12 cellular contexts compared by ENCODE assay signal in the genomic region with DNA sequence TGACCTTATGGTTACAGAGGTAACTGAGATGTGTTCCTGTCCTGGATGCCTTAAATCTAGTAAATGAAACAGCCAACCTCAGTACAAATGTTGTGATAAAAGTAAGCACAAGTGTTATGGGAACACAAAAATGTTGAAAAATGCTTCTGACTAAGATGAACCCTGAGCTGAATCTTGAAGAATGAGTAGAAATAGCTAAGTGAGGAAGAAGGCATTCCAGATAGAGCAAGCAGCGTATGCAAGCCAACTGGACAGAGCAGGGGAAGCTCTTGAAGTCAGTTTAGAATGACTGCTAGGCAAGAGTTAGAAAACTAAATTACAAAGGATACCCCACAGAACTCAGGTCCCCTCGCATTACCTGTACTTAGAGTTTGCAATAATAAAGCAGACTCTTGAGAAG. TPM values are rescaled to one million over a fixed set of nuclear protein-coding genes. Genes with fewer than 3 reads are reported as not detected.
DNase-seq lines count a peak whose midpoint lies in the region; ATAC-seq and TF ChIP-seq lines count a peak whose summit lies in the region.
"Had no signal": no experiment of that assay in that cellular context is flagged by ENCODE, and none has a peak within 500 bp of the region (broad histone marks: within the 10 kb centered on the region; RNA-seq: fewer than 3 reads in every experiment).

No MANE protein-coding gene starts in this region.

- no peak for ATAC-seq in activated naive CD4-positive, alpha-beta T cell treated with anti-CD3 and anti-CD28 coated beads, Interleukin-2, amount 50 U/mL, for 72 hours
- ATAC-seq in T-cell (replicated peaks in 1 of 4) (no peak), omental fat pad (ENCODE audit: low FRiP score) (no peak)
- ATAC-seq in activated CD8-positive, alpha-beta T cell treated with anti-CD3 and anti-CD28 coated beads, Interleukin-2, amount 10 ng/mL, durations not matched to agents 7 days and 5 days, result no peak
- ATAC-seq: foreskin keratinocyte had no signal

- no peaks in the 10 kb centered on the region for H3K27me3 ChIP-seq in subcutaneous abdominal adipose tissue (ENCODE audit: control insufficient read depth in 5 of 5, insufficient read depth in 4 of 5, low read length in 5 of 5)
- H3K27me3 ChIP-seq: foreskin keratinocyte had no signal

- H3K9me3 Mint-ChIP-seq in activated naive CD4-positive, alpha-beta T cell treated with anti-CD3 and anti-CD28 coated beads, Interleukin-2, amount 50 U/mL, for 24 hours, result no peaks in the 10 kb centered on the region
- no peaks in the 10 kb centered on the region for H3K9me3 Mint-ChIP-seq in activated naive CD4-positive, alpha-beta T cell treated with anti-CD3 and anti-CD28 coated beads, Interleukin-2, amount 50 U/mL, for 72 hours
- no peaks in the 10 kb centered on the region for H3K9me3 Mint-ChIP-seq in T-cell
- H3K9me3 Mint-ChIP-seq in activated CD8-positive, alpha-beta T cell treated with anti-CD3 and anti-CD28 coated beads, Interleukin-2, amount 10 ng/mL, durations not matched to agents 7 days and 5 days (ENCODE audit: insufficient read depth), result no peaks in the 10 kb centered on the region

- peak overlapping the region; percentile 93 for H3K27ac ChIP-seq in subcutaneous abdominal adipose tissue (ENCODE audit: low read depth, low read length)
- H3K27ac ChIP-seq: foreskin keratinocyte, thoracic aorta had no signal

- peaks cover 0 to 37% (median 30%) of the 10 kb centered on the region in 5 donors for H3K4me1 ChIP-seq in subcutaneous abdominal adipose tissue (ENCODE audit: control insufficient read depth in 5 of 5, insufficient read depth in 5 of 5, low read length in 5 of 5)
- H3K4me1 ChIP-seq: foreskin keratinocyte had no signal

- H3K4me3 ChIP-seq in subcutaneous abdominal adipose tissue (ENCODE audit: low read depth in 1 of 5, low read length in 5 of 5), result no peak overlapping the region

- peaks cover 58% of the 10 kb centered on the region for H3K4me1 Mint-ChIP-seq in activated naive CD4-positive, alpha-beta T cell treated with anti-CD3 and anti-CD28 coated beads, Interleukin-2, amount 50 U/mL, for 24 hours
- H3K4me1 Mint-ChIP-seq in T-cell, result peaks cover 48 to 55% (median 53%) of the 10 kb centered on the region in 3 donors
- H3K4me1 Mint-ChIP-seq in activated CD8-positive, alpha-beta T cell treated with anti-CD3 and anti-CD28 coated beads, Interleukin-2, amount 10 ng/mL, durations not matched to agents 7 days and 5 days (ENCODE audit: low read depth), result peaks cover 39% of the 10 kb centered on the region

- H3K36me3 Mint-ChIP-seq in activated naive CD4-positive, alpha-beta T cell treated with anti-CD3 and anti-CD28 coated beads, Interleukin-2, amount 50 U/mL, for 24 hours, result no peaks in the 10 kb centered on the region
- H3K36me3 Mint-ChIP-seq in activated naive CD4-positive, alpha-beta T cell treated with anti-CD3 and anti-CD28 coated beads, Interleukin-2, amount 50 U/mL, for 72 hours, result peaks cover 0 to 5% of the 10 kb centered on the region in 2 donors
- peaks cover 3% of the 10 kb centered on the region for H3K36me3 Mint-ChIP-seq in T-cell
- H3K36me3 Mint-ChIP-seq in activated CD8-positive, alpha-beta T cell treated with anti-CD3 and anti-CD28 coated beads, Interleukin-2, amount 10 ng/mL, durations not matched to agents 7 days and 5 days (ENCODE audit: low read depth), result peaks cover 10% of the 10 kb centered on the region

- DNase-seq in activated naive CD4-positive, alpha-beta T cell treated with anti-CD3 and anti-CD28 coated beads, Interleukin-2, amount 50 U/mL, for 72 hours (ENCODE audit: low spot score in 2 of 2), result no peak
- DNase-seq in T-cell (no peak), fibroblast of gingiva (ENCODE audit: low read depth) (peak; percentile 7), GF-D8 (lab: John Stamatoyannopoulos, UW) (no peak), omental fat pad (ENCODE audit: low spot score) (no peak)
- DNase-seq in activated CD8-positive, alpha-beta T cell treated with anti-CD3 and anti-CD28 coated beads, Interleukin-2, amount 10 ng/mL, durations not matched to agents 7 days and 5 days, result no peak
- DNase-seq: foreskin keratinocyte, GOT3, T-helper 9 cell had no signal

- CTCF ChIA-PET in T-cell (lab: Charles Lee), result interaction anchor here in 1 of 2 donors (0.5 to 1.6 kb wide), 4 partner anchors 18 to 657 kb away, joined by 3 to 5 read pairs (median 4); partner anchors contain the start of gene GSTA4
- CTCF ChIA-PET in activated CD8-positive, alpha-beta T cell treated with anti-CD3 and anti-CD28 coated beads, Interleukin-2, amount 10 ng/mL, durations not matched to agents 7 days and 5 days (lab: Charles Lee), result interaction anchor here (0.6 to 2.1 kb wide), 5 partner anchors 28 to 186 kb away, joined by 3 to 7 read pairs (median 3); partner anchors contain the start of gene GSTA4

- peak overlapping the region; percentile 100 for H3K4me3 Mint-ChIP-seq in activated naive CD4-positive, alpha-beta T cell treated with anti-CD3 and anti-CD28 coated beads, Interleukin-2, amount 50 U/mL, for 24 hours
- H3K4me3 Mint-ChIP-seq in T-cell, result peak overlapping the region in 2 of 3 donors; percentile 95 to 99
- H3K4me3 Mint-ChIP-seq in activated CD8-positive, alpha-beta T cell treated with anti-CD3 and anti-CD28 coated beads, Interleukin-2, amount 10 ng/mL, durations not matched to agents 7 days and 5 days, result no peak overlapping the region

- TF ChIP-seq CTCF in omental fat pad (IDR thresholded peaks at IDR 0.05), result no peak

- no peaks in the 10 kb centered on the region for H3K27me3 Mint-ChIP-seq in activated naive CD4-positive, alpha-beta T cell treated with anti-CD3 and anti-CD28 coated beads, Interleukin-2, amount 50 U/mL, for 24 hours
- H3K27me3 Mint-ChIP-seq in T-cell, result no peaks in the 10 kb centered on the region
- H3K27me3 Mint-ChIP-seq in activated CD8-positive, alpha-beta T cell treated with anti-CD3 and anti-CD28 coated beads, Interleukin-2, amount 10 ng/mL, durations not matched to agents 7 days and 5 days (ENCODE audit: low read depth), result no peaks in the 10 kb centered on the region

- peak overlapping the region in 3 of 5 donors; percentile 80 to 94 (median 87) for H3K9ac ChIP-seq in subcutaneous abdominal adipose tissue (ENCODE audit: low read length in 5 of 5)

- peaks cover 0 to 10% (median 5%) of the 10 kb centered on the region in 5 donors for H3K36me3 ChIP-seq in subcutaneous abdominal adipose tissue (ENCODE audit: control insufficient read depth in 5 of 5, insufficient read depth in 5 of 5, low read length in 5 of 5)

- no peaks in the 10 kb centered on the region for H3K9me3 ChIP-seq in subcutaneous abdominal adipose tissue (ENCODE audit: control insufficient read depth in 5 of 5, low read length in 5 of 5)
- H3K9me3 ChIP-seq: thoracic aorta had no signal

- POLR2A ChIA-PET in T-cell (lab: Charles Lee), result interaction anchor here (0.5 to 1.0 kb wide), 2 partner anchors 13 to 770 kb away, joined by 3 read pairs; no protein-coding TSS in a partner anchor
- POLR2A ChIA-PET in activated CD8-positive, alpha-beta T cell treated with anti-CD3 and anti-CD28 coated beads, Interleukin-2, amount 10 ng/mL, durations not matched to agents 7 days and 5 days (lab: Charles Lee), result interaction anchor here (0.5 kb wide), 1 partner anchor 8 kb away, joined by 4 read pairs; no protein-coding TSS in a partner anchor

- H3K27ac Mint-ChIP-seq in activated naive CD4-positive, alpha-beta T cell treated with anti-CD3 and anti-CD28 coated beads, Interleukin-2, amount 50 U/mL, for 24 hours, result no peak overlapping the region
- no peak overlapping the region for H3K27ac Mint-ChIP-seq in activated naive CD4-positive, alpha-beta T cell treated with anti-CD3 and anti-CD28 coated beads, Interleukin-2, amount 50 U/mL, for 72 hours
- peak overlapping the region in 1 of 2 donors; percentile 2 for H3K27ac Mint-ChIP-seq in T-cell
- no peak overlapping the region for H3K27ac Mint-ChIP-seq in activated CD8-positive, alpha-beta T cell treated with anti-CD3 and anti-CD28 coated beads, Interleukin-2, amount 10 ng/mL, durations not matched to agents 7 days and 5 days

RNA-seq across cellular contexts. Expression of gene FBXO9, which starts 2.1 kb away (rescaled TPM):
- total RNA-seq in activated naive CD4-positive, alpha-beta T cell treated with anti-CD3 and anti-CD28 coated beads, Interleukin-2, amount 50 U/mL, for 72 hours, result 10 to 100 TPM; 33.3 to 55.5 TPM
- 100 to 1,000 TPM in 3 of 5 donors, 10 to 100 TPM in 2; 78.3 to 106 (median 100) TPM for total RNA-seq in T-cell
- total RNA-seq in activated CD8-positive, alpha-beta T cell treated with anti-CD3 and anti-CD28 coated beads, Interleukin-2, amount 10 ng/mL, durations not matched to agents 7 days and 5 days, result 10 to 100 TPM; 54.8 to 56.8 TPM
- 10 to 100 TPM; 42.6 to 74.4 (median 58.0) TPM for total RNA-seq in omental fat pad

RNA-seq across cellular contexts. Expression of gene CILK1, which starts 5.7 kb away (rescaled TPM):
- total RNA-seq in activated naive CD4-positive, alpha-beta T cell treated with anti-CD3 and anti-CD28 coated beads, Interleukin-2, amount 50 U/mL, for 72 hours, result 1 to 10 TPM; 2.6 to 6.8 TPM
- total RNA-seq in T-cell (10 to 100 TPM in 2 of 5 donors, 1 to 10 TPM in 3; 8.2 to 10.4 (median 9.6) TPM), omental fat pad (10 to 100 TPM in 3 of 4 donors, 1 to 10 TPM in 1; 8.2 to 17.2 (median 13.9) TPM)
- total RNA-seq in activated CD8-positive, alpha-beta T cell treated with anti-CD3 and anti-CD28 coated beads, Interleukin-2, amount 10 ng/mL, durations not matched to agents 7 days and 5 days, result 1 to 10 TPM; 4.1 TPM
